In genomic region chrX:24245201-24245600, GRCh38 we compare ENCODE assay signal across 13 cellular contexts.
DNase-seq lines count a peak whose midpoint lies in the region; ATAC-seq lines count a peak whose summit lies in the region.
"Had no signal": no experiment of that assay in that cellular context is flagged by ENCODE, and none has a peak within 500 bp of the region (broad histone marks: within the 10 kb centered on the region; RNA-seq: fewer than 3 reads in every experiment).

No MANE protein-coding gene starts in this region.

- intact Hi-C loops in sciatic nerve (cut with DNase I): no loop called here

- no peaks in the 10 kb centered on the region for H3K36me3 ChIP-seq in NT2/D1 (ENCODE audit: insufficient read depth, insufficient read length, low read length)

- H3K4me3 ChIP-seq in NT2/D1 (ENCODE audit: insufficient read length, low read depth): no peak overlapping the region
- H3K4me3 ChIP-seq: SK-N-MC had no signal

- H3K9me3 ChIP-seq in NT2/D1 (ENCODE audit: insufficient read depth, low read length): no peaks in the 10 kb centered on the region

- H3K27me3 ChIP-seq in NT2/D1 (ENCODE audit: insufficient read depth, insufficient read length): no peaks in the 10 kb centered on the region

- DNase-seq in ELF-1 (ENCODE audit: low read depth, low spot score): peak; percentile 55
- peak; percentile 32 for DNase-seq in NT2/D1 (ENCODE audit: low read depth, low spot score)
- peak; percentile 18 for DNase-seq in epidermal melanocyte (ENCODE audit: insufficient read length, low spot score)
- peak; percentile 29 for DNase-seq in myocyte (ENCODE audit: low read depth)
- no peak for DNase-seq in NCI-H1694 treated with DMSO at 0.1 percent for 48 hours (lab: John Stamatoyannopoulos, UW)
- DNase-seq in sciatic nerve (ENCODE audit: low spot score): no peak
- DNase-seq in cerebellar nuclear complex (lab: John Stamatoyannopoulos, UW): no peak
- DNase-seq: activated CD4-positive, alpha-beta T cell treated with anti-CD3 and anti-CD28 coated beads for 48 hours; effector CD4-positive, alpha-beta T cell; NCI-H2227 treated with DMSO at 0.1 percent for 48 hours had no signal

- H3K9ac ChIP-seq in NT2/D1 (ENCODE audit: insufficient read length, low read depth): no peak overlapping the region
- H3K9ac ChIP-seq: KMS-11 had no signal

- no peaks in the 10 kb centered on the region for H3K4me1 ChIP-seq in NT2/D1 (ENCODE audit: insufficient read depth, insufficient read length)

- ATAC-seq in GM18858 (IDR thresholded peaks at IDR 0.05; ENCODE audit: unreplicated experiment) (no peak), sciatic nerve (no peak)

Comparison
In these comparisons a context has a peak if more than half of its experiments do, and no peak if none do; other contexts are left out.
1. DNase-seq: peak in ELF-1 (single experiment), NT2/D1 (single experiment), epidermal melanocyte (single experiment) and myocyte (single experiment); none in NCI-H1694 treated with DMSO at 0.1 percent for 48 hours (single experiment), sciatic nerve (single experiment) and cerebellar nuclear complex (0 of 2).